24 cellular contexts compared by ENCODE assay signal in the genomic region with DNA sequence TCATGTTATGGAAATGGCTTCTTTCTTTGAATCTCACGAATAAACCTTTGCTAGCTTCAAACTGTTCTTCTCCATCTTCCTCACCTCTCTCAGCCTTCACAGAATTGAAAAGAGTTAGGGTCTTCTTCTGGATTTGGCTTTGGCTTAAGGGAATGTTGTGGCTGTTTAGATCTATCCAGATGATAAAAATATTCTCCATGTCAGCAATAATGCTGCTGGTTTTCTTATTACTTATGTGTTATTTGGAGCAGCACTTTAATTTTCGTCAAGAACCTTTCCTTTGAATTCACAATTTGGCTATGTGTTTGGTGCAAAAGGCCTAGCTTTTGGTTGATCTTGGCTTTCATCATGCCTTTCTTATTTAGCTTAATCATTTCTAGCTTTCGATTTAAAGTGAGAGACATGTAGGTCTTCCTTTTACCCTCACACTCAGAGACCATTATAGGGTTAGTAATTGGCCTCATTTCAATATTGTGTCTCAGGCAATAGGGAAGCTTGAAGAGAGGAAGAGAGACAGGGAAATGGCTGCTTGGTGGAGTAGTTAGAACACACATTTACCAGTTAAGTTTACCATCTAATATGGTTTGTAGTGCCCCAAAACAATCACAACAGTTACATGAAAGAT. TPM values are rescaled to one million over a fixed set of nuclear protein-coding genes. Genes with fewer than 3 reads are reported as not detected.
DNase-seq lines count a peak whose midpoint lies in the region; ATAC-seq, FAIRE-seq and TF ChIP-seq lines count a peak whose summit lies in the region.
"Had no signal": no experiment of that assay in that cellular context is flagged by ENCODE, and none has a peak within 500 bp of the region (broad histone marks: within the 10 kb centered on the region; RNA-seq: fewer than 3 reads in every experiment).

No MANE protein-coding gene starts in this region.

- ATAC-seq in A549 (no peak), HG02885 (IDR thresholded peaks at IDR 0.05; ENCODE audit: poor library complexity, unreplicated experiment) (peak; percentile 52)
- ATAC-seq: GM23338, HCT116 had no signal

- H3K4me1 ChIP-seq in A549: no peaks in the 10 kb centered on the region
- peaks cover 7% of the 10 kb centered on the region for H3K4me1 ChIP-seq in OCI-LY7 (ENCODE audit: insufficient read depth, low read length, poor library complexity, severe bottlenecking)
- H3K4me1 ChIP-seq in sigmoid colon: no peaks in the 10 kb centered on the region

- TF ChIP-seq EP300 in A549 (IDR thresholded peaks at IDR 0.05) (no peak), sigmoid colon (IDR thresholded peaks at IDR 0.05) (no peak)

- TF ChIP-seq RAD21 in A549 (conservative IDR thresholded peaks at IDR 0.05 in 1 of 2, IDR thresholded peaks at IDR 0.05 in 1 of 2): no peak

- 24% methylated on average over 3 of the region's 3 CpGs for WGBS in A549 (ENCODE audit: missing lambda C conversion rate)
- 83 to 85% methylated on average over 3 of the region's 3 CpGs for WGBS in sigmoid colon, 2 donors

- no peaks in the 10 kb centered on the region for H4K20me1 ChIP-seq in OCI-LY7 (ENCODE audit: insufficient read depth, low read length)

- BruUV-seq in OCI-LY7 (replicated peaks; lab: Mats Ljungman, UMichigan): no TSS peak

- CTCF ChIA-PET in A549 (lab: Yijun Ruan, JAX) (no interaction called here), OCI-LY7 (lab: Charles Lee; ENCODE audit: unreplicated experiment) (no interaction called here)

- no peaks in the 10 kb centered on the region for H3K9me2 ChIP-seq in OCI-LY7 (ENCODE audit: insufficient read depth, low read length)

- H3K27ac ChIP-seq in A549 (no peak overlapping the region), OCI-LY7 (ENCODE audit: low read depth, low read length, poor library complexity, severe bottlenecking) (no peak overlapping the region), sigmoid colon (no peak overlapping the region)

- DNase-seq in A549 (ENCODE audit: low read depth in 1 of 2, low spot score in 1 of 2) (no peak), OCI-LY7 (ENCODE audit: low spot score) (no peak), iris pigment epithelial cell (ENCODE audit: low read depth) (peak; percentile 3), sigmoid colon (no peak), MV-4-11 (lab: John Stamatoyannopoulos, UW) (no peak)
- DNase-seq in stimulated activated CD8-positive, alpha-beta memory T cell treated with anti-CD3 and anti-CD28 coated beads, Interleukin-4, amount 100 ng/mL, for 48 hours: no peak
- DNase-seq: 8988T; C1 segment of cervical spinal cord; Calu3; CD4-positive, alpha-beta memory T cell; COR-L47; DMS53; DMS79 treated with DMSO at 0.1 percent for 48 hours; GF-D8; H9 had no signal

- POLR2A ChIA-PET in A549 (lab: Yijun Ruan, JAX) (no interaction called here), OCI-LY7 (lab: Charles Lee) (interaction anchor here (0.9 to 1.4 kb wide), 4 partner anchors 10 to 14 kb away, joined by 3 to 5 read pairs (median 4); no protein-coding TSS in a partner anchor)

- H3K4me3 ChIP-seq in A549: no peak overlapping the region
- no peak overlapping the region for H3K4me3 ChIP-seq in OCI-LY7 (ENCODE audit: low read depth, low read length, poor library complexity, severe bottlenecking)
- no peak overlapping the region for H3K4me3 ChIP-seq in sigmoid colon
- H3K4me3 ChIP-seq: GM23338 had no signal

- no peaks in the 10 kb centered on the region for H3K27me3 ChIP-seq in sigmoid colon

- no peaks in the 10 kb centered on the region for H3K79me2 ChIP-seq in OCI-LY7 (ENCODE audit: insufficient read depth, low read depth, low read length)

- no peak for FAIRE-seq in A549 (lab: Jason Lieb, UNC)
- FAIRE-seq: GM19239 had no signal

- no peak overlapping the region for H3K4me2 ChIP-seq in A549
- no peak overlapping the region for H3K4me2 ChIP-seq in OCI-LY7 (ENCODE audit: low read length)
- H3K4me2 ChIP-seq: GM23338 had no signal

- H3K9me3 ChIP-seq in A549: no peaks in the 10 kb centered on the region
- H3K9me3 ChIP-seq in OCI-LY7 (ENCODE audit: low read length): peaks cover 77% of the 10 kb centered on the region
- no peaks in the 10 kb centered on the region for H3K9me3 ChIP-seq in sigmoid colon

- peak overlapping the region; percentile 11; the same call in 1 of the 2 replicates for H2AFZ ChIP-seq in OCI-LY7 (ENCODE audit: low read length)
- H2AFZ ChIP-seq: GM23338 had no signal

- TF ChIP-seq CTCF in A549 (IDR thresholded peaks at IDR 0.05): no peak
- TF ChIP-seq CTCF in OCI-LY7 (conservative IDR thresholded peaks at IDR 0.05; ENCODE audit: low read length): no peak
- no peak for TF ChIP-seq CTCF in sigmoid colon (IDR thresholded peaks at IDR 0.05)

- intact Hi-C loops in OCI-LY7 (cut with micrococcal nuclease; ENCODE audit: unreplicated experiment): no loop called here
- intact Hi-C loops in sigmoid colon (cut with DNase I): no loop called here

- TF ChIP-seq POLR2A in A549 (IDR thresholded peaks at IDR 0.05; ENCODE audit: low read length) (no peak), sigmoid colon (IDR thresholded peaks at IDR 0.05) (no peak)

- peaks cover 52% of the 10 kb centered on the region for H3K36me3 ChIP-seq in OCI-LY7 (ENCODE audit: insufficient read depth, low read length)
- H3K36me3 ChIP-seq in sigmoid colon: no peaks in the 10 kb centered on the region

TF ChIP-seq in A549, 52 proteins besides CTCF, POLR2A, EP300 and RAD21:
- no peak for TF ChIP-seq MAZ (IDR thresholded peaks at IDR 0.05; ENCODE audit: borderline replicate concordance, low read depth, low read length)
- peak; percentile 49 for TF ChIP-seq MAFK (IDR thresholded peaks at IDR 0.05; ENCODE audit: partially characterized antibody)

RNA-seq across cellular contexts. Expression of a gene that starts 5.1 kb away (rescaled TPM):
- polyA plus RNA-seq in A549 (2011; rRNA removed): not detected in 2 replicates
- polyA plus RNA-seq in A549 (2012; cell fraction: cytosol; rRNA removed): not detected in 2 replicates
- not detected in 2 replicates for polyA plus RNA-seq in A549 (2012; cell fraction: nucleus; rRNA removed)
- polyA plus RNA-seq in A549 (2017; fragmentation: RNase III; extraction: RNeasy Plus Mini Kit Qiagen cat#74134 plus additional on column Dnase treatment): not detected in 3 replicates
- polyA minus RNA-seq in A549 (2011; rRNA and poly(A)+ RNA removed): not detected in 2 replicates
- total RNA-seq in OCI-LY7 (2014; rRNA removed; shearing (Covaris generic)): 1.0 and 1.7 TPM in 2 replicates
- total RNA-seq in OCI-LY7 (2022): 1.1 and 1.2 TPM in 2 replicates
- not detected for total RNA-seq in sigmoid colon
- polyA plus RNA-seq in sigmoid colon: not detected
- total RNA-seq: A673, Calu3, Daoy, G401, GM23338, H4, H9 had no signal
- polyA plus RNA-seq: BJ; CD4-positive, alpha-beta memory T cell; GM23338 had no signal
